8 cellular contexts compared by ENCODE assay signal in genomic region chr2:11465110-11465484, GRCh38. TPM values are rescaled to one million over a fixed set of nuclear protein-coding genes. Genes with fewer than 3 reads are reported as not detected.
A peak's percentile ranks its signal among the peaks of the same experiment; 100 is the strongest.
DNase-seq lines count a peak whose midpoint lies in the region; ATAC-seq and TF ChIP-seq lines count a peak whose summit lies in the region.

No MANE protein-coding gene starts in this region.

- DNase-seq in AG10803 (ENCODE audit: low read depth) (no peak), Karpas-422 (no peak), dorsolateral prefrontal cortex (no peak), natural killer cell (no peak), GM19240 (ENCODE audit: insufficient read length, low spot score) (no peak), GM10266 (ENCODE audit: extremely low spot score) (no peak), amniotic stem cell (lab: John Stamatoyannopoulos, UW) (no peak)
- no peak for DNase-seq in stimulated activated CD4-positive, alpha-beta T cell treated with anti-CD3 and anti-CD28 coated beads, Interleukin-12 subunit alpha, Interleukin-12 subunit beta, amount 100 ng/mL, for 4 hours

- H3K4me3 ChIP-seq in AG10803 (ENCODE audit: low read length): peak overlapping the region; percentile 75
- peak overlapping the region; percentile 77 for H3K4me3 ChIP-seq in Karpas-422 (ENCODE audit: low read length)
- H3K4me3 ChIP-seq in dorsolateral prefrontal cortex: peak overlapping the region; percentile 66 to 97 (median 86)

- peak overlapping the region; percentile 64; the same call in 1 of the 2 replicates for H2AFZ ChIP-seq in Karpas-422 (ENCODE audit: low read length)

- H3K4me2 ChIP-seq in Karpas-422 (ENCODE audit: low read depth, low read length, poor library complexity, severe bottlenecking): peak overlapping the region; percentile 90

- peaks cover 10% of the 10 kb centered on the region; the same call in 1 of the 2 replicates for H3K36me3 ChIP-seq in Karpas-422 (ENCODE audit: insufficient read depth, low read length)

- H3K36me3 Mint-ChIP-seq in natural killer cell: no peaks in the 10 kb centered on the region

- H3K79me2 ChIP-seq in Karpas-422 (ENCODE audit: low read length): peaks cover 83% of the 10 kb centered on the region

- peaks cover 23 to 49% of the 10 kb centered on the region in 2 donors for H3K4me1 Mint-ChIP-seq in natural killer cell

- H3K4me1 ChIP-seq in Karpas-422 (ENCODE audit: low read length): peaks cover 38% of the 10 kb centered on the region

- H3K27ac ChIP-seq in Karpas-422 (ENCODE audit: low read length): no peak overlapping the region
- H3K27ac ChIP-seq in dorsolateral prefrontal cortex: peak overlapping the region in 57 of 59 donors; percentile 66 to 96 (median 88)

- peak overlapping the region; percentile 80 for H3K9ac ChIP-seq in Karpas-422 (ENCODE audit: low read length)

- no peaks in the 10 kb centered on the region for H3K9me2 ChIP-seq in Karpas-422 (replicated peaks; ENCODE audit: insufficient read depth, low read length)

- no peaks in the 10 kb centered on the region for H3K9me3 Mint-ChIP-seq in natural killer cell

- intact Hi-C loops in dorsolateral prefrontal cortex (cut with DNase I): loop anchor here (10.0 kb wide), 2 partner anchors 220 to 310 kb away; partner anchors contain the start of gene SLC66A3 (in 1 of the 2)
- intact Hi-C loops in natural killer cell (cut with micrococcal nuclease): loop anchor here (5.0 kb wide), 1 partner anchor 308 kb away; the partner anchor contains the start of gene SLC66A3

- no peak for ATAC-seq in natural killer cell

- TF ChIP-seq CTCF in AG10803 (conservative IDR thresholded peaks at IDR 0.05; ENCODE audit: low read length) (no peak), dorsolateral prefrontal cortex (IDR thresholded peaks at IDR 0.05 in 54 of 56, conservative IDR thresholded peaks at IDR 0.05 in 2 of 56; ENCODE audit: low read depth in 1 of 56, partially characterized antibody in 56 of 56) (no peak), natural killer cell (IDR thresholded peaks at IDR 0.05) (no peak), GM10266 (IDR thresholded peaks at IDR 0.05; ENCODE audit: control insufficient read depth, insufficient read depth, low read depth, missing control alignments) (no peak)

- no peaks in the 10 kb centered on the region for H3K27me3 Mint-ChIP-seq in natural killer cell (ENCODE audit: low read depth in 2 of 2)

- H3K27ac Mint-ChIP-seq in natural killer cell: peak overlapping the region; percentile 83 to 88

- no peaks in the 10 kb centered on the region for H4K20me1 ChIP-seq in Karpas-422 (ENCODE audit: insufficient read depth, low read depth, low read length)

- H3K4me3 Mint-ChIP-seq in natural killer cell: peak overlapping the region; percentile 99

- H3K9me3 ChIP-seq in Karpas-422 (ENCODE audit: low read length): no peaks in the 10 kb centered on the region

- H3K27me3 ChIP-seq in Karpas-422 (ENCODE audit: low read length) (no peaks in the 10 kb centered on the region), dorsolateral prefrontal cortex (no peaks in the 10 kb centered on the region)

RNA-seq across cellular contexts. Expression of gene E2F6, which starts 0.9 kb away (rescaled TPM):
- 11.5 and 14.6 TPM in 2 replicates for total RNA-seq in Karpas-422 (2014; rRNA removed; shearing (Covaris generic); ENCODE audit: low replicate concordance)
- 10 to 100 TPM in 110 of 120 experiments, 1 to 10 TPM in 10; 8.2 to 19.7 (median 12.6) TPM for total RNA-seq in dorsolateral prefrontal cortex
- 1 to 10 TPM; 4.6 to 9.6 (median 8.3) TPM for total RNA-seq in natural killer cell
